7 cellular contexts compared by ENCODE assay signal in the genomic region with DNA sequence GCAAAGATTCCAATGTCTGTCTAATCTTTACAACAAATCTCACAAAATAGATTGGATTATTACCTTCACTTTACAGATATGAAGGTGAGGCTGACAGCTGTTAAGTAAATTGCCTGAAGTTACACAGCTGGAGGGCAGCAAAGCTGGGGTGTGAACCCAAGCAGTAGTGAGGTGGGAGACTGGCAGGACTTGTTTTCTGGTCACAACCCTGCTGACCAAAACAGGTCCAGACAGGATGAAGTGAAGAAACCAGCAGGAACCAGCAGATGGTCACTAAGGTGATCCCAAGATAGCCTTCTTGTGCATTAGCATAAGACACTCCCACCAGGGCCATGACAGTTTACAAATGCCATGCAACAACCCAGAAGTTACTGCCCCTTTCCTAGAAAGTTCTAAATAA.
A peak's percentile ranks its signal among the peaks of the same experiment; 100 is the strongest.
DNase-seq lines count a peak whose midpoint lies in the region; ATAC-seq and TF ChIP-seq lines count a peak whose summit lies in the region.
"Not testable (repeated sequence)": the region's sequence is repeated elsewhere in the genome, so short reads cannot be mapped to it uniquely, and the experiment has no call there.

No MANE protein-coding gene starts in this region.

- H4K20me1 ChIP-seq in SK-N-SH (ENCODE audit: insufficient read depth) = not testable (repeated sequence)

- H3K79me2 ChIP-seq in SK-N-SH (ENCODE audit: insufficient read depth) = not testable (repeated sequence)

- not testable (repeated sequence) for H3F3A ChIP-seq in SK-N-SH (replicated peaks; ENCODE audit: insufficient read depth)

- H3K9me3 ChIP-seq in SK-N-SH = not testable (repeated sequence)

- not testable (repeated sequence) for TF ChIP-seq CTCF in SK-N-SH (IDR thresholded peaks at IDR 0.05); epithelial cell of esophagus (IDR thresholded peaks at IDR 0.05; ENCODE audit: insufficient read depth, low read depth, low read length, missing control alignments)

- H3K27ac ChIP-seq in SK-N-SH (ENCODE audit: low read depth in 2 of 2, low read length in 1 of 2) = not testable (repeated sequence)

- not testable (repeated sequence) for H3K4me2 ChIP-seq in SK-N-SH

- H3K36me3 ChIP-seq in SK-N-SH (replicated peaks in 1 of 2; ENCODE audit: control insufficient read depth in 1 of 2, insufficient read depth in 2 of 2, low read length in 1 of 2) = not testable (repeated sequence)

- POLR2A ChIA-PET in SK-N-SH (lab: Yijun Ruan, JAX) = not testable (repeated sequence)

- H3K27me3 ChIP-seq in SK-N-SH (ENCODE audit: insufficient read depth) = not testable (repeated sequence)

- not testable (repeated sequence) for H3K4me1 ChIP-seq in SK-N-SH (ENCODE audit: control insufficient read depth in 1 of 2, insufficient read depth in 2 of 2, low read depth in 1 of 2, low read length in 1 of 2)

- H2AFZ ChIP-seq in SK-N-SH (ENCODE audit: low read depth) = not testable (repeated sequence)

- ATAC-seq in left colon = peak; percentile 96

- not testable (repeated sequence) for H3K4me3 ChIP-seq in SK-N-SH (ENCODE audit: low read depth in 2 of 2, low read length in 1 of 2); epithelial cell of esophagus (ENCODE audit: low read length)

- CTCF ChIA-PET in SK-N-SH (lab: Yijun Ruan, JAX) = not testable (repeated sequence)

- not testable (repeated sequence) for H3K9ac ChIP-seq in SK-N-SH

- not testable (repeated sequence) for TF ChIP-seq EP300 in SK-N-SH (IDR thresholded peaks at IDR 0.05; ENCODE audit: borderline replicate concordance in 1 of 2, low read depth in 1 of 2, low read length in 1 of 2)

- H3K9me2 ChIP-seq in SK-N-SH = not testable (repeated sequence)

- intact Hi-C loops in left colon (cut with DNase I, micrococcal nuclease) = not testable (repeated sequence)

- DNase-seq in GM04504 (ENCODE audit: low read depth) = peak; percentile 1
- DNase-seq in HT-29 (ENCODE audit: low spot score) = peak; percentile 14
- peak; percentile 52 for DNase-seq in NCI-H146 (lab: John Stamatoyannopoulos, UW)
- peak; percentile 25 for DNase-seq in NCI-H82 treated with DMSO at 0.1 percent for 48 hours (lab: John Stamatoyannopoulos, UW; ENCODE audit: unreplicated experiment)
- not testable (repeated sequence) for DNase-seq in SK-N-SH
- DNase-seq in epithelial cell of esophagus (ENCODE audit: low read depth) = peak; percentile 47
- DNase-seq in left colon = peak; percentile 16 to 45

- TF ChIP-seq RAD21 in SK-N-SH (IDR thresholded peaks at IDR 0.05; ENCODE audit: low read length) = not testable (repeated sequence)

TF ChIP-seq in SK-N-SH, 30 proteins besides CTCF, POLR2A, EP300 and RAD21:
- TF ChIP-seq GATA2 (CRISPR knock-in tag; IDR thresholded peaks at IDR 0.05) = peak; percentile 52
